19 cellular contexts compared by ENCODE assay signal in genomic region chr2:78839259-78839658, GRCh38.
"Had no signal": no experiment of that assay in that cellular context is flagged by ENCODE, and none has a peak within 500 bp of the region (broad histone marks: within the 10 kb centered on the region; RNA-seq: fewer than 3 reads in every experiment).

No MANE protein-coding gene starts in this region.

- H3K9me3 ChIP-seq: adrenal gland, colonic mucosa, ovary, testis, upper lobe of right lung had no signal

- H3K36me3 Mint-ChIP-seq: activated CD4-positive, alpha-beta memory T cell treated with anti-CD3 and anti-CD28 coated beads for 36 hours; activated naive CD4-positive, alpha-beta T cell treated with anti-CD3 and anti-CD28 coated beads, Interleukin-2, amount 50 U/mL, for 24 hours had no signal

- H3K4me3 ChIP-seq: adrenal gland, colonic mucosa, ovary, testis, upper lobe of right lung had no signal

- H3K4me1 Mint-ChIP-seq: activated CD4-positive, alpha-beta T cell treated with anti-CD3 and anti-CD28 coated beads for 36 hours; activated naive CD4-positive, alpha-beta T cell treated with anti-CD3 and anti-CD28 coated beads, Interleukin-2, amount 50 U/mL, for 24 hours; neural crest cell; stimulated activated naive CD8-positive, alpha-beta T cell treated with anti-CD3 and anti-CD28 coated beads, Interleukin-15, amount 100 ng/mL, for 72 hours; T-helper 17 cell had no signal

- H3K4me3 Mint-ChIP-seq: activated CD4-positive, alpha-beta memory T cell treated with anti-CD3 and anti-CD28 coated beads for 36 hours; activated CD4-positive, alpha-beta T cell treated with anti-CD3 and anti-CD28 coated beads for 36 hours; activated naive CD4-positive, alpha-beta T cell treated with anti-CD3 and anti-CD28 coated beads, Interleukin-2, amount 50 U/mL, for 24 hours; activated T-cell treated with anti-CD3 and anti-CD28 coated beads, Interleukin-2, amount 50 U/mL, for 4 hours; neural crest cell; stimulated activated naive CD8-positive, alpha-beta T cell treated with anti-CD3 and anti-CD28 coated beads, Interleukin-15, amount 100 ng/mL, for 72 hours; T-helper 17 cell had no signal

- H3K9me3 Mint-ChIP-seq: neural crest cell had no signal

- H3K27ac Mint-ChIP-seq: activated CD4-positive, alpha-beta memory T cell treated with anti-CD3 and anti-CD28 coated beads for 36 hours; activated CD4-positive, alpha-beta T cell treated with anti-CD3 and anti-CD28 coated beads for 36 hours; activated naive CD4-positive, alpha-beta T cell treated with anti-CD3 and anti-CD28 coated beads, Interleukin-2, amount 50 U/mL, for 24 hours; stimulated activated naive CD8-positive, alpha-beta T cell treated with anti-CD3 and anti-CD28 coated beads, Interleukin-15, amount 100 ng/mL, for 72 hours; T-helper 17 cell had no signal

- ATAC-seq: activated CD4-positive, alpha-beta T cell treated with anti-CD3 and anti-CD28 coated beads for 36 hours; activated T-cell treated with anti-CD3 and anti-CD28 coated beads, Interleukin-2, amount 50 U/mL, for 4 hours; foreskin keratinocyte; sciatic nerve; stimulated activated naive CD8-positive, alpha-beta T cell treated with anti-CD3 and anti-CD28 coated beads, Interleukin-15, amount 100 ng/mL, for 72 hours; T-helper 17 cell; upper lobe of right lung had no signal

- H3K27me3 ChIP-seq: adrenal gland, colonic mucosa, foreskin keratinocyte, ovary, testis, upper lobe of right lung had no signal

- H3K27me3 Mint-ChIP-seq: activated CD4-positive, alpha-beta memory T cell treated with anti-CD3 and anti-CD28 coated beads for 36 hours; activated CD4-positive, alpha-beta T cell treated with anti-CD3 and anti-CD28 coated beads for 36 hours; activated naive CD4-positive, alpha-beta T cell treated with anti-CD3 and anti-CD28 coated beads, Interleukin-2, amount 50 U/mL, for 24 hours; stimulated activated naive CD8-positive, alpha-beta T cell treated with anti-CD3 and anti-CD28 coated beads, Interleukin-15, amount 100 ng/mL, for 72 hours; T-helper 17 cell had no signal

- H3K27ac ChIP-seq: adrenal gland, colonic mucosa, foreskin keratinocyte, ovary, testis, upper lobe of right lung, WERI-Rb-1 had no signal

- H3K4me1 ChIP-seq: adrenal gland, colonic mucosa, foreskin keratinocyte, testis, upper lobe of right lung had no signal

- H3K36me3 ChIP-seq: adrenal gland, colonic mucosa, ovary, upper lobe of right lung, WERI-Rb-1 had no signal

- DNase-seq: activated CD4-positive, alpha-beta memory T cell treated with anti-CD3 and anti-CD28 coated beads for 36 hours; activated CD4-positive, alpha-beta T cell treated with anti-CD3 and anti-CD28 coated beads for 36 hours; activated effector memory CD4-positive, alpha-beta T cell treated with anti-CD3 and anti-CD28 coated beads, Interleukin-2, amount 50 U/mL, for 16 hours; activated T-cell treated with anti-CD3 and anti-CD28 coated beads, Interleukin-2, amount 50 U/mL, for 4 hours; adrenal gland; caudate nucleus; colonic mucosa; foreskin keratinocyte; glutamatergic neuron; ovary; stimulated activated CD4-positive, alpha-beta T cell treated with anti-CD3 and anti-CD28 coated beads, Interleukin-1b, Interleukin-23, amount 100 ng/mL, for 48 hours; stimulated activated naive CD8-positive, alpha-beta T cell treated with anti-CD3 and anti-CD28 coated beads, Interleukin-15, amount 100 ng/mL, for 72 hours; T-helper 17 cell; testis; upper lobe of right lung; WERI-Rb-1 had no signal
